ENCODE assay signal across 1 cellular context in the genomic region with DNA sequence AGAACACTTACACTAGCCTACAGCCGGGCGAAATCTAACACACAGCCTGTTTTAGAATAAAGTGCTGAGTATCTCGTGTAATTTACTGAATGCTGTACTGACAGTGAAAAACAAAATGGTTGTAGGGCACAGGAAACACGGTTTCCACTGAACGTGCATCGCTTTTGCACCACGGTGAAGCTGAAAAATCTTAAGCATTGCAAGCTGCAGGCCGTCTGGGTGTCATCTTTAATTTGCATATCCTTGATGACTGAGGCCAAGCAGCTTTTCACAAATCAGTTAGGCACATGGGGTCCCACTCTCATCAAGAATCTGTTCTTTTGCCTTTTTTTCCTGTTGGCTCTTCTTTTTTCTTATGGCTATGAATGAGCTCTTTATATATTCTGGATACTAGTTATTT.
TF ChIP-seq lines count a peak whose summit lies in the region.

No MANE protein-coding gene starts in this region.

TF ChIP-seq in GM23338, 12 proteins besides CTCF, POLR2A, EP300 and RAD21 (continued from another document):
- TF ChIP-seq, protein P1, sequence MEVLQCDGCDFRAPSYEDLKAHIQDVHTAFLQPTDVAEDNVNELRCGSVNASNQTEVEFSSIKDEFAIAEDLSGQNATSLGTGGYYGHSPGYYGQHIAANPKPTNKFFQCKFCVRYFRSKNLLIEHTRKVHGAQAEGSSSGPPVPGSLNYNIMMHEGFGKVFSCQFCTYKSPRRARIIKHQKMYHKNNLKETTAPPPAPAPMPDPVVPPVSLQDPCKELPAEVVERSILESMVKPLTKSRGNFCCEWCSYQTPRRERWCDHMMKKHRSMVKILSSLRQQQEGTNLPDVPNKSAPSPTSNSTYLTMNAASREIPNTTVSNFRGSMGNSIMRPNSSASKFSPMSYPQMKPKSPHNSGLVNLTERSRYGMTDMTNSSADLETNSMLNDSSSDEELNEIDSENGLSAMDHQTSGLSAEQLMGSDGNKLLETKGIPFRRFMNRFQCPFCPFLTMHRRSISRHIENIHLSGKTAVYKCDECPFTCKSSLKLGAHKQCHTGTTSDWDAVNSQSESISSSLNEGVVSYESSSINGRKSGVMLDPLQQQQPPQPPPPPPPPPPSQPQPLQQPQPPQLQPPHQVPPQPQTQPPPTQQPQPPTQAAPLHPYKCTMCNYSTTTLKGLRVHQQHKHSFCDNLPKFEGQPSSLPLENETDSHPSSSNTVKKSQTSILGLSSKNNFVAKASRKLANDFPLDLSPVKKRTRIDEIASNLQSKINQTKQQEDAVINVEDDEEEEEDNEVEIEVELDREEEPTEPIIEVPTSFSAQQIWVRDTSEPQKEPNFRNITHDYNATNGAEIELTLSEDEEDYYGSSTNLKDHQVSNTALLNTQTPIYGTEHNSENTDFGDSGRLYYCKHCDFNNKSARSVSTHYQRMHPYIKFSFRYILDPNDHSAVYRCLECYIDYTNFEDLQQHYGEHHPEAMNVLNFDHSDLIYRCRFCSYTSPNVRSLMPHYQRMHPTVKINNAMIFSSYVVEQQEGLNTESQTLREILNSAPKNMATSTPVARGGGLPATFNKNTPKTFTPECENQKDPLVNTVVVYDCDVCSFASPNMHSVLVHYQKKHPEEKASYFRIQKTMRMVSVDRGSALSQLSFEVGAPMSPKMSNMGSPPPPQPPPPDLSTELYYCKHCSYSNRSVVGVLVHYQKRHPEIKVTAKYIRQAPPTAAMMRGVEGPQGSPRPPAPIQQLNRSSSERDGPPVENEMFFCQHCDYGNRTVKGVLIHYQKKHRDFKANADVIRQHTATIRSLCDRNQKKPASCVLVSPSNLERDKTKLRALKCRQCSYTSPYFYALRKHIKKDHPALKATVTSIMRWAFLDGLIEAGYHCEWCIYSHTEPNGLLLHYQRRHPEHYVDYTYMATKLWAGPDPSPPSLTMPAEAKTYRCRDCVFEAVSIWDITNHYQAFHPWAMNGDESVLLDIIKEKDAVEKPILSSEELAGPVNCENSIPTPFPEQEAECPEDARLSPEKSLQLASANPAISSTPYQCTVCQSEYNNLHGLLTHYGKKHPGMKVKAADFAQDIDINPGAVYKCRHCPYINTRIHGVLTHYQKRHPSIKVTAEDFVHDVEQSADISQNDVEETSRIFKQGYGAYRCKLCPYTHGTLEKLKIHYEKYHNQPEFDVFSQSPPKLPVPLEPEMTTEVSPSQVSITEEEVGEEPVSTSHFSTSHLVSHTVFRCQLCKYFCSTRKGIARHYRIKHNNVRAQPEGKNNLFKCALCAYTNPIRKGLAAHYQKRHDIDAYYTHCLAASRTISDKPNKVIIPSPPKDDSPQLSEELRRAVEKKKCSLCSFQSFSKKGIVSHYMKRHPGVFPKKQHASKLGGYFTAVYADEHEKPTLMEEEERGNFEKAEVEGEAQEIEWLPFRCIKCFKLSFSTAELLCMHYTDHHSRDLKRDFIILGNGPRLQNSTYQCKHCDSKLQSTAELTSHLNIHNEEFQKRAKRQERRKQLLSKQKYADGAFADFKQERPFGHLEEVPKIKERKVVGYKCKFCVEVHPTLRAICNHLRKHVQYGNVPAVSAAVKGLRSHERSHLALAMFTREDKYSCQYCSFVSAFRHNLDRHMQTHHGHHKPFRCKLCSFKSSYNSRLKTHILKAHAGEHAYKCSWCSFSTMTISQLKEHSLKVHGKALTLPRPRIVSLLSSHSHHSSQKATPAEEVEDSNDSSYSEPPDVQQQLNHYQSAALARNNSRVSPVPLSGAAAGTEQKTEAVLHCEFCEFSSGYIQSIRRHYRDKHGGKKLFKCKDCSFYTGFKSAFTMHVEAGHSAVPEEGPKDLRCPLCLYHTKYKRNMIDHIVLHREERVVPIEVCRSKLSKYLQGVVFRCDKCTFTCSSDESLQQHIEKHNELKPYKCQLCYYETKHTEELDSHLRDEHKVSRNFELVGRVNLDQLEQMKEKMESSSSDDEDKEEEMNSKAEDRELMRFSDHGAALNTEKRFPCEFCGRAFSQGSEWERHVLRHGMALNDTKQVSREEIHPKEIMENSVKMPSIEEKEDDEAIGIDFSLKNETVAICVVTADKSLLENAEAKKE (CRISPR knock-in tag; IDR thresholded peaks at IDR 0.05): no peak
- TF ChIP-seq EZH2 (IDR thresholded peaks at IDR 0.05; ENCODE audit: low read depth, unreplicated experiment): no peak
- no peak for TF ChIP-seq ETS1 (IDR thresholded peaks at IDR 0.05)
- TF ChIP-seq REST (IDR thresholded peaks at IDR 0.05; ENCODE audit: unreplicated experiment): no peak
